In genomic region chr1:2671656-2672055, GRCh38 we compare ENCODE assay signal across 2 cellular contexts. TPM values are rescaled to one million over a fixed set of nuclear protein-coding genes. Genes with fewer than 3 reads are reported as not detected.
"Had no signal": no experiment of that assay in that cellular context is flagged by ENCODE, and none has a peak within 500 bp of the region (broad histone marks: within the 10 kb centered on the region; RNA-seq: fewer than 3 reads in every experiment).

No MANE protein-coding gene starts in this region.

RNA-seq across cellular contexts. Expression of gene MMEL1, which starts 38.8 kb away (rescaled TPM):
- total RNA-seq: gastrocnemius medialis, kidney epithelial cell had no signal
